ENCODE assay signal across 12 cellular contexts in genomic region chr7:2859952-2860351, GRCh38. TPM values are rescaled to one million over a fixed set of nuclear protein-coding genes. Genes with fewer than 3 reads are reported as not detected.
DNase-seq lines count a peak whose midpoint lies in the region; ATAC-seq, FAIRE-seq and TF ChIP-seq lines count a peak whose summit lies in the region.
"Had no signal": no experiment of that assay in that cellular context is flagged by ENCODE, and none has a peak within 500 bp of the region (broad histone marks: within the 10 kb centered on the region; RNA-seq: fewer than 3 reads in every experiment).

No MANE protein-coding gene starts in this region.

- intact Hi-C loops in Calu3 (cut with micrococcal nuclease; ENCODE audit: unreplicated experiment): loop anchor here (2.0 to 10.0 kb wide), 4 partner anchors 15 to 1035 kb away; partner anchors contain the start of gene GNA12
- intact Hi-C loops in kidney (cut with DNase I): no loop called here

- FAIRE-seq in kidney (lab: Jason Lieb, UNC): no peak
- FAIRE-seq: G401.6 had no signal

- H3K9ac ChIP-seq in kidney (ENCODE audit: low read length in 2 of 2): no peak overlapping the region

- H3K4me3 ChIP-seq in kidney (ENCODE audit: low read length in 2 of 2): no peak overlapping the region
- H3K4me3 ChIP-seq: SJCRH30 had no signal

- H3K27ac ChIP-seq in VCaP (peak overlapping the region; percentile 80), kidney (ENCODE audit: low read depth in 2 of 2, low read length in 2 of 2) (no peak overlapping the region)
- H3K27ac ChIP-seq: SJCRH30 had no signal

- H3K27ac Mint-ChIP-seq in Calu3 (ENCODE audit: unreplicated experiment): peak overlapping the region; percentile 98
- peak overlapping the region; percentile 49 for H3K27ac Mint-ChIP-seq in stimulated activated memory B cell treated with anti-CD40 and anti-IgM and Interleukin-4, amounts not matched to agents 10 μg/mL and 1 μg/mL and 100 μg/mL, for 72 hours
- no peak overlapping the region for H3K27ac Mint-ChIP-seq in endothelial cell (ENCODE audit: unreplicated experiment)

- no TSS peak for BruUV-seq in Calu3 (replicated peaks; lab: Mats Ljungman, UMichigan)

- H3K9me3 Mint-ChIP-seq in Calu3 (ENCODE audit: low read depth, unreplicated experiment) (no peaks in the 10 kb centered on the region), endothelial cell (ENCODE audit: unreplicated experiment) (no peaks in the 10 kb centered on the region)
- H3K9me3 Mint-ChIP-seq in stimulated activated memory B cell treated with anti-CD40 and anti-IgM and Interleukin-4, amounts not matched to agents 10 μg/mL and 1 μg/mL and 100 μg/mL, for 72 hours: no peaks in the 10 kb centered on the region

- peaks cover 0 to 12% of the 10 kb centered on the region in 2 donors for H3K4me1 ChIP-seq in kidney (ENCODE audit: control insufficient read depth in 1 of 2, insufficient read depth in 1 of 2, low read depth in 1 of 2, low read length in 2 of 2)

- no peaks in the 10 kb centered on the region for H3K9me3 ChIP-seq in kidney (ENCODE audit: control insufficient read depth in 1 of 2, low read length in 2 of 2)
- H3K9me3 ChIP-seq: SJCRH30 had no signal

- CTCF ChIA-PET in Calu3 (lab: Charles Lee): interaction anchor here (0.6 to 2.1 kb wide), 9 partner anchors 12 to 1034 kb away, joined by 3 to 14 read pairs (median 5); no protein-coding TSS in a partner anchor

- H3K36me3 Mint-ChIP-seq in Calu3 (ENCODE audit: insufficient read depth, unreplicated experiment): peaks cover 27% of the 10 kb centered on the region
- H3K36me3 Mint-ChIP-seq in stimulated activated memory B cell treated with anti-CD40 and anti-IgM and Interleukin-4, amounts not matched to agents 10 μg/mL and 1 μg/mL and 100 μg/mL, for 72 hours: no peaks in the 10 kb centered on the region
- peaks cover 5% of the 10 kb centered on the region for H3K36me3 Mint-ChIP-seq in endothelial cell (ENCODE audit: low read depth, unreplicated experiment)

- no peaks in the 10 kb centered on the region for H3K36me3 ChIP-seq in kidney (ENCODE audit: control insufficient read depth in 1 of 2, insufficient read depth in 2 of 2, low read length in 2 of 2)
- H3K36me3 ChIP-seq: SJCRH30 had no signal

- H3K4me1 Mint-ChIP-seq in Calu3 (ENCODE audit: low read depth, unreplicated experiment): peaks cover 50% of the 10 kb centered on the region
- H3K4me1 Mint-ChIP-seq in stimulated activated memory B cell treated with anti-CD40 and anti-IgM and Interleukin-4, amounts not matched to agents 10 μg/mL and 1 μg/mL and 100 μg/mL, for 72 hours: peaks cover 46% of the 10 kb centered on the region
- H3K4me1 Mint-ChIP-seq in endothelial cell (ENCODE audit: unreplicated experiment): peaks cover 16% of the 10 kb centered on the region

- H3K4me3 Mint-ChIP-seq in Calu3 (ENCODE audit: low read depth, unreplicated experiment) (peak overlapping the region; percentile 67), endothelial cell (ENCODE audit: unreplicated experiment) (no peak overlapping the region)
- H3K4me3 Mint-ChIP-seq in stimulated activated memory B cell treated with anti-CD40 and anti-IgM and Interleukin-4, amounts not matched to agents 10 μg/mL and 1 μg/mL and 100 μg/mL, for 72 hours: no peak overlapping the region

- no peaks in the 10 kb centered on the region for H3K27me3 Mint-ChIP-seq in Calu3 (ENCODE audit: unreplicated experiment)
- H3K27me3 Mint-ChIP-seq in stimulated activated memory B cell treated with anti-CD40 and anti-IgM and Interleukin-4, amounts not matched to agents 10 μg/mL and 1 μg/mL and 100 μg/mL, for 72 hours: no peaks in the 10 kb centered on the region
- peaks cover 8% of the 10 kb centered on the region for H3K27me3 Mint-ChIP-seq in endothelial cell (ENCODE audit: unreplicated experiment)

- DNase-seq in Calu3 (peak; percentile 66), kidney (peak; percentile 12), endothelial cell (ENCODE audit: low spot score) (no peak)
- DNase-seq in stimulated activated CD4-positive, alpha-beta T cell treated with anti-CD3 and anti-CD28 coated beads, Interleukin-4, amount 100 ng/mL, for 1 hour: no peak
- DNase-seq in stimulated activated CD4-positive, alpha-beta T cell treated with anti-CD3 and anti-CD28 coated beads, Interleukin-2, amount 100 ng/mL, for 48 hours: no peak
- DNase-seq: AML-193, NCI-H1436 had no signal

- TF ChIP-seq CTCF in Calu3 (IDR thresholded peaks at IDR 0.05; ENCODE audit: unreplicated experiment) (no peak), VCaP (conservative IDR thresholded peaks at IDR 0.05) (no peak), kidney (IDR thresholded peaks at IDR 0.05; ENCODE audit: borderline replicate concordance, extremely low read depth, insufficient read depth) (no peak), endothelial cell (IDR thresholded peaks at IDR 0.05; ENCODE audit: unreplicated experiment) (no peak)

- no peak for ATAC-seq in stimulated activated memory B cell treated with anti-CD40 and anti-IgM and Interleukin-4, amounts not matched to agents 10 μg/mL and 1 μg/mL and 100 μg/mL, for 72 hours
- ATAC-seq in GM18870 (IDR thresholded peaks at IDR 0.05; ENCODE audit: unreplicated experiment): no peak

RNA-seq across cellular contexts. Expression of gene GNA12, which starts 15.8 kb away (rescaled TPM):
- total RNA-seq in Calu3 (2022) (75.4 and 78.3 TPM in 2 replicates), kidney (41.1 TPM), endothelial cell (ENCODE audit: unreplicated experiment) (105 TPM)
- polyA plus RNA-seq in kidney (ENCODE audit: insufficient read depth, low read depth, low replicate concordance): 16.5 TPM

Comparison
In these comparisons a context has a peak if more than half of its experiments do, and no peak if none do; other contexts are left out.
1. DNase-seq: peak in Calu3 (single experiment) and kidney (single experiment); none in stimulated activated CD4-positive, alpha-beta T cell treated with anti-CD3 and anti-CD28 coated beads, Interleukin-4, amount 100 ng/mL, for 1 hour (single experiment), stimulated activated CD4-positive, alpha-beta T cell treated with anti-CD3 and anti-CD28 coated beads, Interleukin-2, amount 100 ng/mL, for 48 hours (0 of 2) and endothelial cell (single experiment).